In the genomic region with DNA sequence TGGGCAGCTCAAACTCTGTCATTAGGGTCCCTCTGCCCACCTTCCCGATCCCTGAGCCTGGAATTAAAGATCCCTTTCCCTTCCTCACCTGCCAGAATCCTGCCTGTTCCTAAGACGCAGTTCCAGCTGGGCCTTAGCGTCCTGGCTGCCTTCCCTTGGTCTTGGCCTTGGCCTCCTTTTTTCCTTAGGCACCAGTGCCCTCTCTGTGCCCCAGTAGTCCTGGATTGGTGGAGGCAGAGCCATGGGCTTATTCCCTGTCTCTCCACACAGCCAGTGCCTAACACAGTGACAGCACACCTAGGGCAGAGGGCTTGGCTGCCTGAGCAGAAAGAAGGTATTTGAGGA, we compare ENCODE assay signal across 21 cellular contexts. TPM values are rescaled to one million over a fixed set of nuclear protein-coding genes. Genes with fewer than 3 reads are reported as not detected.
"Had no signal": no experiment of that assay in that cellular context is flagged by ENCODE, and none has a peak within 500 bp of the region (broad histone marks: within the 10 kb centered on the region; RNA-seq: fewer than 3 reads in every experiment).

No MANE protein-coding gene starts in this region.

- H3K4me3 Mint-ChIP-seq: activated CD4-positive, alpha-beta T cell treated with anti-CD3 and anti-CD28 coated beads, Interleukin-2, amount 10 ng/mL, durations not matched to agents 24 days and 14 days; activated CD8-positive, alpha-beta T cell treated with anti-CD3 and anti-CD28 coated beads for 36 hours; activated T-helper 17 cell treated with anti-CD3 and anti-CD28 coated beads, Interleukin-2, amount 50 U/mL, for 72 hours had no signal

- H3K27ac Mint-ChIP-seq: activated CD4-positive, alpha-beta T cell treated with anti-CD3 and anti-CD28 coated beads, Interleukin-2, amount 10 ng/mL, durations not matched to agents 24 days and 14 days; activated CD8-positive, alpha-beta T cell treated with anti-CD3 and anti-CD28 coated beads for 36 hours; activated T-helper 17 cell treated with anti-CD3 and anti-CD28 coated beads, Interleukin-2, amount 50 U/mL, for 72 hours; naive B cell had no signal

- H3K36me3 ChIP-seq: brain microvascular endothelial cell, heart right ventricle, thoracic aorta had no signal

- H3K4me3 ChIP-seq: coronary artery, heart right ventricle, mucosa of descending colon, psoas muscle, thoracic aorta had no signal

- DNase-seq: activated CD4-positive, alpha-beta T cell treated with anti-CD3 and anti-CD28 coated beads, Interleukin-2, amount 10 ng/mL, durations not matched to agents 24 days and 14 days; activated CD8-positive, alpha-beta T cell treated with anti-CD3 and anti-CD28 coated beads for 36 hours; activated naive CD4-positive, alpha-beta T cell; activated T-cell treated with anti-CD3 and anti-CD28 coated beads, Interleukin-2, amount 50 U/mL, for 1 hour; brain microvascular endothelial cell; central memory CD4-positive, alpha-beta T cell; foreskin melanocyte; heart right ventricle; left cardiac atrium; mesenchymal stem cell; mucosa of descending colon; naive B cell; psoas muscle; right cardiac atrium; T-helper 1 cell; T1000 had no signal

- H3K27ac ChIP-seq: brain microvascular endothelial cell, coronary artery, heart right ventricle, psoas muscle, thoracic aorta had no signal

- H3K4me1 Mint-ChIP-seq: activated T-helper 17 cell treated with anti-CD3 and anti-CD28 coated beads, Interleukin-2, amount 50 U/mL, for 72 hours had no signal

- H3K36me3 Mint-ChIP-seq: naive B cell had no signal

- H3K9me3 Mint-ChIP-seq: activated CD4-positive, alpha-beta T cell treated with anti-CD3 and anti-CD28 coated beads, Interleukin-2, amount 10 ng/mL, durations not matched to agents 24 days and 14 days; activated CD8-positive, alpha-beta T cell treated with anti-CD3 and anti-CD28 coated beads for 36 hours; activated T-helper 17 cell treated with anti-CD3 and anti-CD28 coated beads, Interleukin-2, amount 50 U/mL, for 72 hours had no signal

- ATAC-seq: activated CD8-positive, alpha-beta T cell treated with anti-CD3 and anti-CD28 coated beads for 36 hours; activated T-helper 17 cell treated with anti-CD3 and anti-CD28 coated beads, Interleukin-2, amount 50 U/mL, for 72 hours; heart right ventricle; left cardiac atrium; mucosa of descending colon; psoas muscle; right cardiac atrium; SK-N-SH treated with all-trans-retinoic acid at 6 μM for 48 hours had no signal

- H3K9me3 ChIP-seq: heart right ventricle, mucosa of descending colon, psoas muscle, thoracic aorta had no signal

RNA-seq across cellular contexts. Expression of gene TMEM132E, which starts 3.5 kb away (rescaled TPM):
- total RNA-seq: activated CD4-positive, alpha-beta T cell treated with anti-CD3 and anti-CD28 coated beads, Interleukin-2, amount 10 ng/mL, durations not matched to agents 24 days and 14 days; activated T-helper 17 cell treated with anti-CD3 and anti-CD28 coated beads, Interleukin-2, amount 50 U/mL, for 72 hours; epithelial cell of proximal tubule had no signal
